In genomic region chr11:331332-332060, GRCh38 we compare ENCODE assay signal across 1 cellular context.
TF ChIP-seq lines count a peak whose summit lies in the region.

No MANE protein-coding gene starts in this region.

TF ChIP-seq in WTC11, 78 proteins besides CTCF, POLR2A, EP300 and RAD21 (continued from another document):
- TF ChIP-seq, protein P1, sequence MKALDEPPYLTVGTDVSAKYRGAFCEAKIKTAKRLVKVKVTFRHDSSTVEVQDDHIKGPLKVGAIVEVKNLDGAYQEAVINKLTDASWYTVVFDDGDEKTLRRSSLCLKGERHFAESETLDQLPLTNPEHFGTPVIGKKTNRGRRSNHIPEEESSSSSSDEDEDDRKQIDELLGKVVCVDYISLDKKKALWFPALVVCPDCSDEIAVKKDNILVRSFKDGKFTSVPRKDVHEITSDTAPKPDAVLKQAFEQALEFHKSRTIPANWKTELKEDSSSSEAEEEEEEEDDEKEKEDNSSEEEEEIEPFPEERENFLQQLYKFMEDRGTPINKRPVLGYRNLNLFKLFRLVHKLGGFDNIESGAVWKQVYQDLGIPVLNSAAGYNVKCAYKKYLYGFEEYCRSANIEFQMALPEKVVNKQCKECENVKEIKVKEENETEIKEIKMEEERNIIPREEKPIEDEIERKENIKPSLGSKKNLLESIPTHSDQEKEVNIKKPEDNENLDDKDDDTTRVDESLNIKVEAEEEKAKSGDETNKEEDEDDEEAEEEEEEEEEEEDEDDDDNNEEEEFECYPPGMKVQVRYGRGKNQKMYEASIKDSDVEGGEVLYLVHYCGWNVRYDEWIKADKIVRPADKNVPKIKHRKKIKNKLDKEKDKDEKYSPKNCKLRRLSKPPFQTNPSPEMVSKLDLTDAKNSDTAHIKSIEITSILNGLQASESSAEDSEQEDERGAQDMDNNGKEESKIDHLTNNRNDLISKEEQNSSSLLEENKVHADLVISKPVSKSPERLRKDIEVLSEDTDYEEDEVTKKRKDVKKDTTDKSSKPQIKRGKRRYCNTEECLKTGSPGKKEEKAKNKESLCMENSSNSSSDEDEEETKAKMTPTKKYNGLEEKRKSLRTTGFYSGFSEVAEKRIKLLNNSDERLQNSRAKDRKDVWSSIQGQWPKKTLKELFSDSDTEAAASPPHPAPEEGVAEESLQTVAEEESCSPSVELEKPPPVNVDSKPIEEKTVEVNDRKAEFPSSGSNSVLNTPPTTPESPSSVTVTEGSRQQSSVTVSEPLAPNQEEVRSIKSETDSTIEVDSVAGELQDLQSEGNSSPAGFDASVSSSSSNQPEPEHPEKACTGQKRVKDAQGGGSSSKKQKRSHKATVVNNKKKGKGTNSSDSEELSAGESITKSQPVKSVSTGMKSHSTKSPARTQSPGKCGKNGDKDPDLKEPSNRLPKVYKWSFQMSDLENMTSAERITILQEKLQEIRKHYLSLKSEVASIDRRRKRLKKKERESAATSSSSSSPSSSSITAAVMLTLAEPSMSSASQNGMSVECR (CRISPR knock-in tag; IDR thresholded peaks at IDR 0.05; ENCODE audit: borderline replicate concordance) = no peak
- no peak for TF ChIP-seq ESRRA (CRISPR knock-in tag; IDR thresholded peaks at IDR 0.05; ENCODE audit: borderline replicate concordance)
- TF ChIP-seq, protein P2, sequence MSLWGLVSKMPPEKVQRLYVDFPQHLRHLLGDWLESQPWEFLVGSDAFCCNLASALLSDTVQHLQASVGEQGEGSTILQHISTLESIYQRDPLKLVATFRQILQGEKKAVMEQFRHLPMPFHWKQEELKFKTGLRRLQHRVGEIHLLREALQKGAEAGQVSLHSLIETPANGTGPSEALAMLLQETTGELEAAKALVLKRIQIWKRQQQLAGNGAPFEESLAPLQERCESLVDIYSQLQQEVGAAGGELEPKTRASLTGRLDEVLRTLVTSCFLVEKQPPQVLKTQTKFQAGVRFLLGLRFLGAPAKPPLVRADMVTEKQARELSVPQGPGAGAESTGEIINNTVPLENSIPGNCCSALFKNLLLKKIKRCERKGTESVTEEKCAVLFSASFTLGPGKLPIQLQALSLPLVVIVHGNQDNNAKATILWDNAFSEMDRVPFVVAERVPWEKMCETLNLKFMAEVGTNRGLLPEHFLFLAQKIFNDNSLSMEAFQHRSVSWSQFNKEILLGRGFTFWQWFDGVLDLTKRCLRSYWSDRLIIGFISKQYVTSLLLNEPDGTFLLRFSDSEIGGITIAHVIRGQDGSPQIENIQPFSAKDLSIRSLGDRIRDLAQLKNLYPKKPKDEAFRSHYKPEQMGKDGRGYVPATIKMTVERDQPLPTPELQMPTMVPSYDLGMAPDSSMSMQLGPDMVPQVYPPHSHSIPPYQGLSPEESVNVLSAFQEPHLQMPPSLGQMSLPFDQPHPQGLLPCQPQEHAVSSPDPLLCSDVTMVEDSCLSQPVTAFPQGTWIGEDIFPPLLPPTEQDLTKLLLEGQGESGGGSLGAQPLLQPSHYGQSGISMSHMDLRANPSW (CRISPR knock-in tag; conservative IDR thresholded peaks at IDR 0.05; ENCODE audit: low read depth) = no peak
- no peak for TF ChIP-seq ZNF121 (CRISPR knock-in tag; IDR thresholded peaks at IDR 0.05)
- no peak for TF ChIP-seq CREB1 (CRISPR knock-in tag; IDR thresholded peaks at IDR 0.05)
